17 cellular contexts compared by ENCODE assay signal in genomic region chr2:101546376-101547058, GRCh38.
DNase-seq lines count a peak whose midpoint lies in the region; ATAC-seq and TF ChIP-seq lines count a peak whose summit lies in the region.
"Had no signal": no experiment of that assay in that cellular context is flagged by ENCODE, and none has a peak within 500 bp of the region (broad histone marks: within the 10 kb centered on the region; RNA-seq: fewer than 3 reads in every experiment).

No MANE protein-coding gene starts in this region.

- H3K27me3 Mint-ChIP-seq in activated T-helper 17 cell treated with anti-CD3 and anti-CD28 coated beads, Interleukin-2, amount 50 U/mL, for 72 hours, result no peaks in the 10 kb centered on the region
- H3K27me3 Mint-ChIP-seq: naive thymus-derived CD8-positive, alpha-beta T cell had no signal

- H3K4me1 Mint-ChIP-seq in activated T-helper 17 cell treated with anti-CD3 and anti-CD28 coated beads, Interleukin-2, amount 50 U/mL, for 72 hours, result peaks cover 5% of the 10 kb centered on the region
- H3K4me1 Mint-ChIP-seq: B cell had no signal

- ATAC-seq in activated T-helper 17 cell treated with anti-CD3 and anti-CD28 coated beads, Interleukin-2, amount 50 U/mL, for 72 hours (replicated peaks), result peak; percentile 42
- ATAC-seq in GM19455 (IDR thresholded peaks at IDR 0.05; ENCODE audit: unreplicated experiment) (no peak), Right ventricle myocardium inferior (no peak)
- ATAC-seq: naive thymus-derived CD8-positive, alpha-beta T cell; Panc1 had no signal

- no peak overlapping the region for H3K27ac Mint-ChIP-seq in activated T-helper 17 cell treated with anti-CD3 and anti-CD28 coated beads, Interleukin-2, amount 50 U/mL, for 72 hours
- H3K27ac Mint-ChIP-seq: activated naive CD4-positive, alpha-beta T cell treated with anti-CD3 and anti-CD28 coated beads for 36 hours; B cell had no signal

- H3K4me3 ChIP-seq in fibroblast of villous mesenchyme (ENCODE audit: low read depth, low read length), result no peak overlapping the region
- H3K4me3 ChIP-seq: right atrium auricular region had no signal

- DNase-seq in AML-193 (lab: John Stamatoyannopoulos, UW), result peak; percentile 63 to 70
- DNase-seq in HPDE6-E6E7 (ENCODE audit: extremely low spot score), result peak; percentile 39
- peak; percentile 79 for DNase-seq in fibroblast of villous mesenchyme (ENCODE audit: low read depth)
- DNase-seq in GM13976 (ENCODE audit: low spot score), result no peak
- no peak for DNase-seq in stimulated activated CD4-positive, alpha-beta T cell treated with anti-CD3 and anti-CD28 coated beads, Interleukin-4, amount 100 ng/mL, for 4 hours
- DNase-seq in Right ventricle myocardium inferior (ENCODE audit: missing footprints), result no peak
- DNase-seq: activated CD8-positive, alpha-beta memory T cell treated with anti-CD3 and anti-CD28 coated beads for 24 hours; activated naive CD4-positive, alpha-beta T cell treated with anti-CD3 and anti-CD28 coated beads for 36 hours; cortex of kidney; naive thymus-derived CD8-positive, alpha-beta T cell; stimulated activated CD4-positive, alpha-beta T cell treated with anti-CD3 and anti-CD28 coated beads, Interleukin-4, amount 100 ng/mL, for 24 hours; stimulated activated naive CD4-positive, alpha-beta T cell treated with Interleukin-2 at 50 U/mL for 16 hours had no signal

- TF ChIP-seq CTCF in fibroblast of villous mesenchyme (IDR thresholded peaks at IDR 0.05; ENCODE audit: insufficient read depth, low read depth, low read length) (no peak), GM13976 (IDR thresholded peaks at IDR 0.05; ENCODE audit: borderline replicate concordance, control extremely low read depth, extremely low read depth, insufficient read depth, missing control alignments) (no peak)

- H3K4me3 Mint-ChIP-seq in activated T-helper 17 cell treated with anti-CD3 and anti-CD28 coated beads, Interleukin-2, amount 50 U/mL, for 72 hours, result no peak overlapping the region
- H3K4me3 Mint-ChIP-seq: activated naive CD4-positive, alpha-beta T cell treated with anti-CD3 and anti-CD28 coated beads for 36 hours; B cell; naive thymus-derived CD8-positive, alpha-beta T cell had no signal

- H3K9me3 Mint-ChIP-seq in activated T-helper 17 cell treated with anti-CD3 and anti-CD28 coated beads, Interleukin-2, amount 50 U/mL, for 72 hours, result no peaks in the 10 kb centered on the region

- intact Hi-C loops in Right ventricle myocardium inferior (cut with DNase I), result no loop called here

- in situ Hi-C loops in GM13976 (cut with MboI; ENCODE audit: low sequenced_read_pairs, unreplicated experiment), result no loop called here

- H3K36me3 Mint-ChIP-seq in activated T-helper 17 cell treated with anti-CD3 and anti-CD28 coated beads, Interleukin-2, amount 50 U/mL, for 72 hours (ENCODE audit: low read depth), result no peaks in the 10 kb centered on the region

Comparison
In these comparisons a context has a peak if more than half of its experiments do, and no peak if none do; other contexts are left out.
1. DNase-seq: peak in AML-193 (2 of 2), HPDE6-E6E7 (single experiment) and fibroblast of villous mesenchyme (single experiment); none in GM13976 (single experiment), stimulated activated CD4-positive, alpha-beta T cell treated with anti-CD3 and anti-CD28 coated beads, Interleukin-4, amount 100 ng/mL, for 4 hours (0 of 2) and Right ventricle myocardium inferior (single experiment).